13 cellular contexts compared by ENCODE assay signal in the genomic region with DNA sequence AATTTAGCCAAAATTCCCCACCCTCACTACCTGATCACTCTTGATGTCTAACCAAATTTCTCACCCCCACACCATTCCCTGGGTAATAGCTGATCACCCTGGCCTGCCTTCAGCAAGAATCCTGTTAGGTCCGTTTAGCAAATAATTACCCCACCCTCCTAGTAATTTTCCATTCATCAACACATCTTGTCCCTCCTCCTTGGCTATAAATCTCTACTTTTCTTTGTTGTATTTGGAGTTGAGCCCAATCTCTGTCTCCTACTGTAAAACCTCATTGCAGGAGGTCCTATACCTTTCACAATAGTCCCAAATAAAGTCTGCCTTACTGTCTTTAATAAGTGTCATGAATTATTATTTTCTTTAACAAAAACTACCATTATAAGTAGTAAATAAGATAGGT.
DNase-seq lines count a peak whose midpoint lies in the region; TF ChIP-seq lines count a peak whose summit lies in the region.
"Had no signal": no experiment of that assay in that cellular context is flagged by ENCODE, and none has a peak within 500 bp of the region (broad histone marks: within the 10 kb centered on the region; RNA-seq: fewer than 3 reads in every experiment).

No MANE protein-coding gene starts in this region.

- POLR2A ChIA-PET in HEK293T (lab: Yijun Ruan, JAX) = no interaction called here

- CTCF ChIA-PET in HEK293T (lab: Yijun Ruan, JAX) = no interaction called here

- peak; percentile 50 for DNase-seq in NCI-H2029 treated with DMSO at 0.1 percent for 48 hours (lab: John Stamatoyannopoulos, UW)
- no peak for DNase-seq in NCI-H2029 (lab: John Stamatoyannopoulos, UW)
- DNase-seq in HEK293T (ENCODE audit: extremely low spot score) = no peak
- DNase-seq in NCI-H748 (lab: John Stamatoyannopoulos, UW; ENCODE audit: unreplicated experiment) = peak; percentile 64
- no peak for DNase-seq in NCI-H128 (lab: John Stamatoyannopoulos, UW; ENCODE audit: unreplicated experiment)
- no peak for DNase-seq in HUDEP-2 (lab: John Stamatoyannopoulos, UW; ENCODE audit: unreplicated experiment in 76 of 76)
- no peak for DNase-seq in activated effector memory CD4-positive, alpha-beta T cell treated with Interleukin-2 at 50 U/mL for 16 hours
- DNase-seq: 8988T; AML-193; Calu3; CD4-positive, CD25-positive, alpha-beta regulatory T cell; DMS79; GM23248 had no signal

TF ChIP-seq in HEK293T, 16 proteins besides CTCF, POLR2A, EP300 and RAD21:
- TF ChIP-seq FOXM1 (IDR thresholded peaks at IDR 0.05; ENCODE audit: borderline replicate concordance) (no peak), L3MBTL2 (conservative IDR thresholded peaks at IDR 0.05) (no peak), ZNF384 (IDR thresholded peaks at IDR 0.05) (no peak), LEF1 (IDR thresholded peaks at IDR 0.05; ENCODE audit: borderline replicate concordance) (no peak), BHLHE40 (IDR thresholded peaks at IDR 0.05; ENCODE audit: borderline replicate concordance) (no peak), FOXK2 (IDR thresholded peaks at IDR 0.05) (no peak), SP1 (IDR thresholded peaks at IDR 0.05) (no peak), HDGF (IDR thresholded peaks at IDR 0.05; ENCODE audit: borderline replicate concordance) (no peak)
- TF ChIP-seq, protein P1, sequence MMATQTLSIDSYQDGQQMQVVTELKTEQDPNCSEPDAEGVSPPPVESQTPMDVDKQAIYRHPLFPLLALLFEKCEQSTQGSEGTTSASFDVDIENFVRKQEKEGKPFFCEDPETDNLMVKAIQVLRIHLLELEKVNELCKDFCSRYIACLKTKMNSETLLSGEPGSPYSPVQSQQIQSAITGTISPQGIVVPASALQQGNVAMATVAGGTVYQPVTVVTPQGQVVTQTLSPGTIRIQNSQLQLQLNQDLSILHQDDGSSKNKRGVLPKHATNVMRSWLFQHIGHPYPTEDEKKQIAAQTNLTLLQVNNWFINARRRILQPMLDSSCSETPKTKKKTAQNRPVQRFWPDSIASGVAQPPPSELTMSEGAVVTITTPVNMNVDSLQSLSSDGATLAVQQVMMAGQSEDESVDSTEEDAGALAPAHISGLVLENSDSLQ (IDR thresholded peaks at IDR 0.05) = peak; percentile 78

Comparison
In these comparisons a context has a peak if more than half of its experiments do, and no peak if none do; other contexts are left out.
1. DNase-seq: peak in NCI-H2029 treated with DMSO at 0.1 percent for 48 hours (single experiment) and NCI-H748 (single experiment); none in NCI-H2029 (single experiment), HEK293T (single experiment), NCI-H128 (single experiment), HUDEP-2 (0 of 76) and activated effector memory CD4-positive, alpha-beta T cell treated with Interleukin-2 at 50 U/mL for 16 hours (single experiment).